8 cellular contexts compared by ENCODE assay signal in the genomic region with DNA sequence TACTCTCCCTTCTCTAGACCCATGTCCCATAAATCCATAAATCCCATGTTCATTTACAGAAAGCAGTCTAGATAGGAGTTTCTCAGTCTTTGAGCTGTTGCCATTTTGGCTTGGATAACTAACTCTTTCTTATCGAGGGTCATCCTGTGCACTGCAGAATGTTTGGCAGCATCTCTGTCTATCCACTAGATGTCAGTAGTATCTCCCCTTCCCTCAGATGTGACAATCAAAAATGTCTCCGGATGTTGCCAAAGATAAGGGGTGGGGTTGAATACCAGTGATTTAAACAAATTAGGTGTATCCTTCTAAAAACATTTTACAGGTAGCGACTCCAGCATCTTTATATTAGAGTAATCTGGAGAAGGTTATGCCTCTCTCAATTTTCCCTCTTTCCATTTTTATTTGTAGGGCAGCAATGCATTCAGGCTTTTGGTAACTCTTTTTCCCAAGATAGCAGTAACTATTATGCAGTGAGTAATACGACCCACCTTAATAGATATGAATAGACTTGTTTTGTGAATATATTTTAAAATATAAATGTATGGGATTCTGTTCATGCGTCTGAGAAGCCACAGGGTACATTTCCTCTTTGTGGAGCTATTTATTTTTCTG.
A peak's percentile ranks its signal among the peaks of the same experiment; 100 is the strongest.
DNase-seq lines count a peak whose midpoint lies in the region; ATAC-seq and TF ChIP-seq lines count a peak whose summit lies in the region.

No MANE protein-coding gene starts in this region.

- no peak overlapping the region for H3K4me3 Mint-ChIP-seq in osteocyte (ENCODE audit: unreplicated experiment)

- H3K27ac Mint-ChIP-seq in osteocyte (ENCODE audit: unreplicated experiment) = no peak overlapping the region

- H3K9me3 Mint-ChIP-seq in osteocyte (ENCODE audit: unreplicated experiment) = peaks cover 7% of the 10 kb centered on the region

- DNase-seq in COLO829 (ENCODE audit: low spot score) (peak; percentile 60), NCI-H748 (lab: John Stamatoyannopoulos, UW; ENCODE audit: unreplicated experiment) (peak; percentile 73), cerebellum (ENCODE audit: low spot score) (peak; percentile 42), osteocyte (ENCODE audit: extremely low spot score, unreplicated experiment) (no peak)
- DNase-seq in activated CD4-positive, CD25-positive, alpha-beta regulatory T cell treated with anti-CD3 and anti-CD28 coated beads, Interleukin-2, amount 50 U/mL, for 72 hours = no peak
- no peak for DNase-seq in stimulated activated CD4-positive, alpha-beta T cell treated with anti-CD3 and anti-CD28 coated beads, Interleukin-4, amount 100 ng/mL, for 1 hour

- H3K4me1 Mint-ChIP-seq in osteocyte (ENCODE audit: unreplicated experiment) = no peaks in the 10 kb centered on the region

- no peaks in the 10 kb centered on the region for H3K36me3 Mint-ChIP-seq in osteocyte (ENCODE audit: unreplicated experiment)

- no peaks in the 10 kb centered on the region for H3K27me3 Mint-ChIP-seq in osteocyte (ENCODE audit: unreplicated experiment)

- peak; percentile 47 for TF ChIP-seq CTCF in osteocyte (IDR thresholded peaks at IDR 0.05)

- ATAC-seq in GM19328 (IDR thresholded peaks at IDR 0.05; ENCODE audit: unreplicated experiment) (peak; percentile 96), HG03439 (IDR thresholded peaks at IDR 0.05; ENCODE audit: unreplicated experiment) (peak; percentile 86)

Comparison
In these comparisons a context has a peak if more than half of its experiments do, and no peak if none do; other contexts are left out.
1. DNase-seq: peak in COLO829 (single experiment), NCI-H748 (single experiment) and cerebellum (single experiment); none in osteocyte (single experiment), activated CD4-positive, CD25-positive, alpha-beta regulatory T cell treated with anti-CD3 and anti-CD28 coated beads, Interleukin-2, amount 50 U/mL, for 72 hours (single experiment) and stimulated activated CD4-positive, alpha-beta T cell treated with anti-CD3 and anti-CD28 coated beads, Interleukin-4, amount 100 ng/mL, for 1 hour (single experiment).